Comparison of ENCODE assay signal across 1 cellular context in genomic region chr20:51430198-51430950, GRCh38.
A peak's percentile ranks its signal among the peaks of the same experiment; 100 is the strongest.
TF ChIP-seq lines count a peak whose summit lies in the region.

No MANE protein-coding gene starts in this region.

TF ChIP-seq in HepG2, 621 proteins besides CTCF, POLR2A, EP300 and RAD21 (continued from another document and continues in another):
- TF ChIP-seq, protein P1, sequence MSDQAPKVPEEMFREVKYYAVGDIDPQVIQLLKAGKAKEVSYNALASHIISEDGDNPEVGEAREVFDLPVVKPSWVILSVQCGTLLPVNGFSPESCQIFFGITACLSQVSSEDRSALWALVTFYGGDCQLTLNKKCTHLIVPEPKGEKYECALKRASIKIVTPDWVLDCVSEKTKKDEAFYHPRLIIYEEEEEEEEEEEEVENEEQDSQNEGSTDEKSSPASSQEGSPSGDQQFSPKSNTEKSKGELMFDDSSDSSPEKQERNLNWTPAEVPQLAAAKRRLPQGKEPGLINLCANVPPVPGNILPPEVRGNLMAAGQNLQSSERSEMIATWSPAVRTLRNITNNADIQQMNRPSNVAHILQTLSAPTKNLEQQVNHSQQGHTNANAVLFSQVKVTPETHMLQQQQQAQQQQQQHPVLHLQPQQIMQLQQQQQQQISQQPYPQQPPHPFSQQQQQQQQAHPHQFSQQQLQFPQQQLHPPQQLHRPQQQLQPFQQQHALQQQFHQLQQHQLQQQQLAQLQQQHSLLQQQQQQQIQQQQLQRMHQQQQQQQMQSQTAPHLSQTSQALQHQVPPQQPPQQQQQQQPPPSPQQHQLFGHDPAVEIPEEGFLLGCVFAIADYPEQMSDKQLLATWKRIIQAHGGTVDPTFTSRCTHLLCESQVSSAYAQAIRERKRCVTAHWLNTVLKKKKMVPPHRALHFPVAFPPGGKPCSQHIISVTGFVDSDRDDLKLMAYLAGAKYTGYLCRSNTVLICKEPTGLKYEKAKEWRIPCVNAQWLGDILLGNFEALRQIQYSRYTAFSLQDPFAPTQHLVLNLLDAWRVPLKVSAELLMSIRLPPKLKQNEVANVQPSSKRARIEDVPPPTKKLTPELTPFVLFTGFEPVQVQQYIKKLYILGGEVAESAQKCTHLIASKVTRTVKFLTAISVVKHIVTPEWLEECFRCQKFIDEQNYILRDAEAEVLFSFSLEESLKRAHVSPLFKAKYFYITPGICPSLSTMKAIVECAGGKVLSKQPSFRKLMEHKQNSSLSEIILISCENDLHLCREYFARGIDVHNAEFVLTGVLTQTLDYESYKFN (CRISPR knock-in tag; conservative IDR thresholded peaks at IDR 0.05): peak; percentile 68
- TF ChIP-seq ARNT2 (CRISPR knock-in tag; IDR thresholded peaks at IDR 0.05; ENCODE audit: low read depth) (no peak), SALL1 (CRISPR knock-in tag; IDR thresholded peaks at IDR 0.05) (peak; percentile 22; the same call in 1 of the 2 replicates), SOX6 (IDR thresholded peaks at IDR 0.05) (no peak), SOX6 (CRISPR knock-in tag; IDR thresholded peaks at IDR 0.05) (peak; percentile 63; the same call in 1 of the 2 replicates), SOX13 (IDR thresholded peaks at IDR 0.05) (no peak), SOX13 (CRISPR knock-in tag; conservative IDR thresholded peaks at IDR 0.05 in 1 of 2, IDR thresholded peaks at IDR 0.05 in 1 of 2) (peak in 1 of 2 experiments; percentile 20; a peak in 1 of 4 replicates), PPARG (CRISPR knock-in tag; conservative IDR thresholded peaks at IDR 0.05) (peak; percentile 55; the same call in 1 of the 2 replicates), JUN (CRISPR knock-in tag; IDR thresholded peaks at IDR 0.05) (no peak), CENPX (CRISPR knock-in tag; IDR thresholded peaks at IDR 0.05) (no peak), CBFB (CRISPR knock-in tag; IDR thresholded peaks at IDR 0.05) (no peak), ZNF609 (CRISPR knock-in tag; IDR thresholded peaks at IDR 0.05; ENCODE audit: borderline replicate concordance) (peak; percentile 24; the same call in 1 of the 2 replicates), NR2F1 (CRISPR knock-in tag; IDR thresholded peaks at IDR 0.05) (peak; percentile 21 to 38; a peak in 2 of 4 replicates), NR2C2 (CRISPR knock-in tag; IDR thresholded peaks at IDR 0.05; ENCODE audit: borderline replicate concordance) (peak; percentile 46; the same call in 1 of the 2 replicates), ZNF780A (CRISPR knock-in tag; IDR thresholded peaks at IDR 0.05) (no peak), ZNF263 (CRISPR knock-in tag; IDR thresholded peaks at IDR 0.05) (no peak), TCF7L2 (IDR thresholded peaks at IDR 0.05; ENCODE audit: low read depth, low read length) (0 out of 2 replicates have a peak, but pooled peaks have one; percentile 29), NR2F6 (IDR thresholded peaks at IDR 0.05) (peak; percentile 86), NR2F6 (CRISPR knock-in tag; IDR thresholded peaks at IDR 0.05) (peak; percentile 68; the same call in 1 of the 2 replicates), IRF1 (CRISPR knock-in tag; IDR thresholded peaks at IDR 0.05; ENCODE audit: low read depth) (no peak), FUBP1 (CRISPR knock-in tag; IDR thresholded peaks at IDR 0.05; ENCODE audit: borderline replicate concordance) (no peak), DNMT1 (CRISPR knock-in tag; IDR thresholded peaks at IDR 0.05) (no peak), RAD51 (IDR thresholded peaks at IDR 0.05; ENCODE audit: borderline replicate concordance) (no peak), RXRB (CRISPR knock-in tag; IDR thresholded peaks at IDR 0.05; ENCODE audit: borderline replicate concordance) (peak; percentile 51), RARA (CRISPR knock-in tag; IDR thresholded peaks at IDR 0.05) (peak; percentile 56; the same call in 1 of the 2 replicates), REPIN1 (CRISPR knock-in tag; IDR thresholded peaks at IDR 0.05; ENCODE audit: borderline replicate concordance, low read depth) (peak; percentile 10; the same call in 1 of the 2 replicates), MXI1 (IDR thresholded peaks at IDR 0.05; ENCODE audit: borderline replicate concordance, low read depth, low read length) (peak; percentile 16; the same call in 1 of the 3 replicates), ARNTL (CRISPR knock-in tag; IDR thresholded peaks at IDR 0.05) (peak; percentile 79)
- TF ChIP-seq, protein P2, sequence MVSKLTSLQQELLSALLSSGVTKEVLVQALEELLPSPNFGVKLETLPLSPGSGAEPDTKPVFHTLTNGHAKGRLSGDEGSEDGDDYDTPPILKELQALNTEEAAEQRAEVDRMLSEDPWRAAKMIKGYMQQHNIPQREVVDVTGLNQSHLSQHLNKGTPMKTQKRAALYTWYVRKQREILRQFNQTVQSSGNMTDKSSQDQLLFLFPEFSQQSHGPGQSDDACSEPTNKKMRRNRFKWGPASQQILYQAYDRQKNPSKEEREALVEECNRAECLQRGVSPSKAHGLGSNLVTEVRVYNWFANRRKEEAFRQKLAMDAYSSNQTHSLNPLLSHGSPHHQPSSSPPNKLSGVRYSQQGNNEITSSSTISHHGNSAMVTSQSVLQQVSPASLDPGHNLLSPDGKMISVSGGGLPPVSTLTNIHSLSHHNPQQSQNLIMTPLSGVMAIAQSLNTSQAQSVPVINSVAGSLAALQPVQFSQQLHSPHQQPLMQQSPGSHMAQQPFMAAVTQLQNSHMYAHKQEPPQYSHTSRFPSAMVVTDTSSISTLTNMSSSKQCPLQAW (CRISPR knock-in tag; IDR thresholded peaks at IDR 0.05): peak; percentile 85
- TF ChIP-seq, protein P3, sequence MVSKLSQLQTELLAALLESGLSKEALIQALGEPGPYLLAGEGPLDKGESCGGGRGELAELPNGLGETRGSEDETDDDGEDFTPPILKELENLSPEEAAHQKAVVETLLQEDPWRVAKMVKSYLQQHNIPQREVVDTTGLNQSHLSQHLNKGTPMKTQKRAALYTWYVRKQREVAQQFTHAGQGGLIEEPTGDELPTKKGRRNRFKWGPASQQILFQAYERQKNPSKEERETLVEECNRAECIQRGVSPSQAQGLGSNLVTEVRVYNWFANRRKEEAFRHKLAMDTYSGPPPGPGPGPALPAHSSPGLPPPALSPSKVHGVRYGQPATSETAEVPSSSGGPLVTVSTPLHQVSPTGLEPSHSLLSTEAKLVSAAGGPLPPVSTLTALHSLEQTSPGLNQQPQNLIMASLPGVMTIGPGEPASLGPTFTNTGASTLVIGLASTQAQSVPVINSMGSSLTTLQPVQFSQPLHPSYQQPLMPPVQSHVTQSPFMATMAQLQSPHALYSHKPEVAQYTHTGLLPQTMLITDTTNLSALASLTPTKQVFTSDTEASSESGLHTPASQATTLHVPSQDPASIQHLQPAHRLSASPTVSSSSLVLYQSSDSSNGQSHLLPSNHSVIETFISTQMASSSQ (IDR thresholded peaks at IDR 0.05; ENCODE audit: low read depth): peak; percentile 87
- TF ChIP-seq, protein P3 (CRISPR knock-in tag; IDR thresholded peaks at IDR 0.05; ENCODE audit: borderline replicate concordance): peak; percentile 80; the same call in 1 of the 2 replicates
- TF ChIP-seq, protein P4, sequence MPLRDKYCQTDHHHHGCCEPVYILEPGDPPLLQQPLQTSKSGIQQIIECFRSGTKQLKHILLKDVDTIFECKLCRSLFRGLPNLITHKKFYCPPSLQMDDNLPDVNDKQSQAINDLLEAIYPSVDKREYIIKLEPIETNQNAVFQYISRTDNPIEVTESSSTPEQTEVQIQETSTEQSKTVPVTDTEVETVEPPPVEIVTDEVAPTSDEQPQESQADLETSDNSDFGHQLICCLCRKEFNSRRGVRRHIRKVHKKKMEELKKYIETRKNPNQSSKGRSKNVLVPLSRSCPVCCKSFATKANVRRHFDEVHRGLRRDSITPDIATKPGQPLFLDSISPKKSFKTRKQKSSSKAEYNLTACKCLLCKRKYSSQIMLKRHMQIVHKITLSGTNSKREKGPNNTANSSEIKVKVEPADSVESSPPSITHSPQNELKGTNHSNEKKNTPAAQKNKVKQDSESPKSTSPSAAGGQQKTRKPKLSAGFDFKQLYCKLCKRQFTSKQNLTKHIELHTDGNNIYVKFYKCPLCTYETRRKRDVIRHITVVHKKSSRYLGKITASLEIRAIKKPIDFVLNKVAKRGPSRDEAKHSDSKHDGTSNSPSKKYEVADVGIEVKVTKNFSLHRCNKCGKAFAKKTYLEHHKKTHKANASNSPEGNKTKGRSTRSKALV (CRISPR knock-in tag; IDR thresholded peaks at IDR 0.05): no peak
- TF ChIP-seq, protein P5, sequence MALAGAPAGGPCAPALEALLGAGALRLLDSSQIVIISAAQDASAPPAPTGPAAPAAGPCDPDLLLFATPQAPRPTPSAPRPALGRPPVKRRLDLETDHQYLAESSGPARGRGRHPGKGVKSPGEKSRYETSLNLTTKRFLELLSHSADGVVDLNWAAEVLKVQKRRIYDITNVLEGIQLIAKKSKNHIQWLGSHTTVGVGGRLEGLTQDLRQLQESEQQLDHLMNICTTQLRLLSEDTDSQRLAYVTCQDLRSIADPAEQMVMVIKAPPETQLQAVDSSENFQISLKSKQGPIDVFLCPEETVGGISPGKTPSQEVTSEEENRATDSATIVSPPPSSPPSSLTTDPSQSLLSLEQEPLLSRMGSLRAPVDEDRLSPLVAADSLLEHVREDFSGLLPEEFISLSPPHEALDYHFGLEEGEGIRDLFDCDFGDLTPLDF (CRISPR knock-in tag; IDR thresholded peaks at IDR 0.05): no peak
- TF ChIP-seq, protein P6, sequence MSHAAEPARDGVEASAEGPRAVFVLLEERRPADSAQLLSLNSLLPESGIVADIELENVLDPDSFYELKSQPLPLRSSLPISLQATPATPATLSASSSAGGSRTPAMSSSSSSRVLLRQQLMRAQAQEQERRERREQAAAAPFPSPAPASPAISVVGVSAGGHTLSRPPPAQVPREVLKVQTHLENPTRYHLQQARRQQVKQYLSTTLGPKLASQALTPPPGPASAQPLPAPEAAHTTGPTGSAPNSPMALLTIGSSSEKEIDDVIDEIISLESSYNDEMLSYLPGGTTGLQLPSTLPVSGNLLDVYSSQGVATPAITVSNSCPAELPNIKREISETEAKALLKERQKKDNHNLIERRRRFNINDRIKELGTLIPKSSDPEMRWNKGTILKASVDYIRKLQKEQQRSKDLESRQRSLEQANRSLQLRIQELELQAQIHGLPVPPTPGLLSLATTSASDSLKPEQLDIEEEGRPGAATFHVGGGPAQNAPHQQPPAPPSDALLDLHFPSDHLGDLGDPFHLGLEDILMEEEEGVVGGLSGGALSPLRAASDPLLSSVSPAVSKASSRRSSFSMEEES (CRISPR knock-in tag; IDR thresholded peaks at IDR 0.05): peak; percentile 46; the same call in 1 of the 2 replicates
